1 cellular context compared by ENCODE assay signal in the genomic region with DNA sequence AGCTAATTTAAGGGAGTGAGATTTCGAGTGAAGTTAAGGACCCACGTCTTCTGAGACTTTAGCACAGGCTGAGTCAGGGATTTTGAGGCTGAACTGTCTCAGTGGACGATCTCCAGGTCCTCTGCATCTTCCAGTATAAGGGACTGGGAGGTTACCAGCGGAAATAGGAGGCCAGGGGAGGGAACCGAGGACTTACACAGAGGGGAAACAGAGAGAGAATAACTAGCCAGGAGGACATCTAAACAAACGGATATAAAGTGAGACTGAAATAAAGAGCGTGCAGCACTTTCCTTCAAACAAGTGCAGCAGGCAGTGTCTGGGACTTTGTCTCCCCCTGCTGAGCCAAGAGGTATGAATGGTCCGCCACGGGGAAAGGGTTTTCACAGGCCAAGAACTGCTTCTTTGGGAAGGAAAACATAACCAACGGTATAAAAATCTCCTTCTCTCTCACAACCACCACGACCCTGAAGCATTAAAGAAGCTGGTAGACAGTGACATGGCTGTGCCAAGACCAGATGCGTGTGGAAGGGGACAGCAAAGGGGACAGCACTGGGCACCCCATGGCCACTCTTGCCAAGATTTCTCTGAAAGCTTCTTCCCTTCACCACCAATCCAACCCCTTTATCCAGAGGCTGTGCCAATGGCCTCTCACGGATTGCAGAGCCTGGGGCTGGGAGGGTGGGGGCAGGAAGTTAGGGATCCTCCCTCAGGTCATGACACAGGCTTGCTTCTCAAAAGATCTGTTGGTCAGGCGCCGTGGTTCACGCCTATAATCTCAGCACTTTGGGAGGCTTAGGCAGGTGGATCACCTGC.
TF ChIP-seq lines count a peak whose summit lies in the region.

No MANE protein-coding gene starts in this region.

TF ChIP-seq in HEK293, 187 proteins besides CTCF, POLR2A, EP300 and RAD21 (continued from another document):
- TF ChIP-seq PRDM4 (tag by site-specific recombination; IDR thresholded peaks at IDR 0.05): no peak
- no peak for TF ChIP-seq ZNF133 (tag by site-specific recombination; IDR thresholded peaks at IDR 0.05)
- TF ChIP-seq MZF1 (tag by site-specific recombination; IDR thresholded peaks at IDR 0.05; ENCODE audit: borderline replicate concordance): no peak
- no peak for TF ChIP-seq ZNF548 (tag by site-specific recombination; IDR thresholded peaks at IDR 0.05)
- TF ChIP-seq SCRT1 (tag by site-specific recombination; IDR thresholded peaks at IDR 0.05; ENCODE audit: borderline replicate concordance): 0 out of 2 replicates have a peak, but pooled peaks have one; percentile 8
- TF ChIP-seq, protein P1, sequence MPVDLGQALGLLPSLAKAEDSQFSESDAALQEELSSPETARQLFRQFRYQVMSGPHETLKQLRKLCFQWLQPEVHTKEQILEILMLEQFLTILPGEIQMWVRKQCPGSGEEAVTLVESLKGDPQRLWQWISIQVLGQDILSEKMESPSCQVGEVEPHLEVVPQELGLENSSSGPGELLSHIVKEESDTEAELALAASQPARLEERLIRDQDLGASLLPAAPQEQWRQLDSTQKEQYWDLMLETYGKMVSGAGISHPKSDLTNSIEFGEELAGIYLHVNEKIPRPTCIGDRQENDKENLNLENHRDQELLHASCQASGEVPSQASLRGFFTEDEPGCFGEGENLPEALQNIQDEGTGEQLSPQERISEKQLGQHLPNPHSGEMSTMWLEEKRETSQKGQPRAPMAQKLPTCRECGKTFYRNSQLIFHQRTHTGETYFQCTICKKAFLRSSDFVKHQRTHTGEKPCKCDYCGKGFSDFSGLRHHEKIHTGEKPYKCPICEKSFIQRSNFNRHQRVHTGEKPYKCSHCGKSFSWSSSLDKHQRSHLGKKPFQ (tag by site-specific recombination; IDR thresholded peaks at IDR 0.05): no peak
- TF ChIP-seq ZNF510 (tag by site-specific recombination; IDR thresholded peaks at IDR 0.05; ENCODE audit: insufficient replicate concordance): no peak
- TF ChIP-seq ZNF426 (tag by site-specific recombination; IDR thresholded peaks at IDR 0.05): no peak
- TF ChIP-seq ZNF830 (tag by site-specific recombination; IDR thresholded peaks at IDR 0.05; ENCODE audit: low read depth): no peak
- no peak for TF ChIP-seq ZBTB20 (tag by site-specific recombination; IDR thresholded peaks at IDR 0.05)
- no peak for TF ChIP-seq ZNF530 (tag by site-specific recombination; IDR thresholded peaks at IDR 0.05; ENCODE audit: low read depth)
